3 cellular contexts compared by ENCODE assay signal in the genomic region with DNA sequence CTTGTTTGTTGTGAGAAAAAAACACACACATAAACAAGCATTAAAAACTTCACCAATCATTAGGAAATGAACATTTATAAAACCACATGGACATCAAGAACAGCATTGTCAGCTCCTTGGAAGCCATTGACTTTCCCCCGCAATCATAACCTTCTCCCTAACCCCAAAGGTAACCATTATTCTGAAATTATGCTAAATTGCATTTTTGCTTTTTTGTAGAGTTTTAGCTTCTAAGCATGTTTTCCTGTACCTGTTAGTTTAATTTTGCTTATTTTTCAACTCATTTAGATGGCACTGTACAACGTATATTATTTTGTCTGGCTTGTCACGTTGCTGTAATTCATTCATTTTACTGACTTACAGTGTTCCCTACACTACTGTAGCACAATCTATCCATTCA.
TF ChIP-seq lines count a peak whose summit lies in the region.

No MANE protein-coding gene starts in this region.

TF ChIP-seq in HepG2, 621 proteins besides CTCF, POLR2A, EP300 and RAD21:
- TF ChIP-seq HOXA5 (CRISPR knock-in tag; IDR thresholded peaks at IDR 0.05) (no peak), SMARCC2 (IDR thresholded peaks at IDR 0.05) (no peak), MAFF (IDR thresholded peaks at IDR 0.05; ENCODE audit: low read depth, low read length) (0 out of 2 replicates have a peak, but pooled peaks have one; percentile 13), CBX2 (IDR thresholded peaks at IDR 0.05; ENCODE audit: low read depth, low read length) (no peak), CBX2 (CRISPR knock-in tag; IDR thresholded peaks at IDR 0.05; ENCODE audit: low read depth) (no peak), MTA1 (CRISPR knock-in tag; IDR thresholded peaks at IDR 0.05; ENCODE audit: borderline replicate concordance) (no peak), KDM1A (CRISPR knock-in tag; IDR thresholded peaks at IDR 0.05) (no peak), MAFK (conservative IDR thresholded peaks at IDR 0.05 in 1 of 2, IDR thresholded peaks at IDR 0.05 in 1 of 2; ENCODE audit: low read length in 2 of 2) (peak; percentile 46 to 57; a peak in 3 of 4 replicates), NCOA5 (CRISPR knock-in tag; IDR thresholded peaks at IDR 0.05) (no peak)
- TF ChIP-seq, protein P1, sequence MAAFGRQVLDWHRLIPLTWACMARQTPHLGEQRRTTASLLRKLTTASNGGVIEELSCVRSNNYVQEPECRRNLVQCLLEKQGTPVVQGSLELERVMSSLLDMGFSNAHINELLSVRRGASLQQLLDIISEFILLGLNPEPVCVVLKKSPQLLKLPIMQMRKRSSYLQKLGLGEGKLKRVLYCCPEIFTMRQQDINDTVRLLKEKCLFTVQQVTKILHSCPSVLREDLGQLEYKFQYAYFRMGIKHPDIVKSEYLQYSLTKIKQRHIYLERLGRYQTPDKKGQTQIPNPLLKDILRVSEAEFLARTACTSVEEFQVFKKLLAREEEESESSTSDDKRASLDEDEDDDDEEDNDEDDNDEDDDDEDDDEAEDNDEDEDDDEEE (CRISPR knock-in tag; IDR thresholded peaks at IDR 0.05) = no peak
- TF ChIP-seq, protein P2, sequence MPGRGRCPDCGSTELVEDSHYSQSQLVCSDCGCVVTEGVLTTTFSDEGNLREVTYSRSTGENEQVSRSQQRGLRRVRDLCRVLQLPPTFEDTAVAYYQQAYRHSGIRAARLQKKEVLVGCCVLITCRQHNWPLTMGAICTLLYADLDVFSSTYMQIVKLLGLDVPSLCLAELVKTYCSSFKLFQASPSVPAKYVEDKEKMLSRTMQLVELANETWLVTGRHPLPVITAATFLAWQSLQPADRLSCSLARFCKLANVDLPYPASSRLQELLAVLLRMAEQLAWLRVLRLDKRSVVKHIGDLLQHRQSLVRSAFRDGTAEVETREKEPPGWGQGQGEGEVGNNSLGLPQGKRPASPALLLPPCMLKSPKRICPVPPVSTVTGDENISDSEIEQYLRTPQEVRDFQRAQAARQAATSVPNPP (CRISPR knock-in tag; IDR thresholded peaks at IDR 0.05) = no peak

TF ChIP-seq in A549, 52 proteins besides CTCF, POLR2A, EP300 and RAD21:
- peak; percentile 74 for TF ChIP-seq MAFK (IDR thresholded peaks at IDR 0.05; ENCODE audit: partially characterized antibody)
- TF ChIP-seq, protein P3, sequence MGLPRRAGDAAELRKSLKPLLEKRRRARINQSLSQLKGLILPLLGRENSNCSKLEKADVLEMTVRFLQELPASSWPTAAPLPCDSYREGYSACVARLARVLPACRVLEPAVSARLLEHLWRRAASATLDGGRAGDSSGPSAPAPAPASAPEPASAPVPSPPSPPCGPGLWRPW (IDR thresholded peaks at IDR 0.05) = no peak

TF ChIP-seq in K562, 482 proteins besides CTCF, POLR2A, EP300 and RAD21:
- peak; percentile 75 for TF ChIP-seq C11orf30 (IDR thresholded peaks at IDR 0.05; ENCODE audit: low read depth)
- peak; percentile 20; the same call in 1 of the 2 replicates for TF ChIP-seq MAFF (IDR thresholded peaks at IDR 0.05; ENCODE audit: low read length)
- TF ChIP-seq ZNF551 (CRISPR knock-in tag; IDR thresholded peaks at IDR 0.05) = no peak
- TF ChIP-seq JUND (IDR thresholded peaks at IDR 0.05; ENCODE audit: borderline replicate concordance, low read depth, low read length) = no peak
- TF ChIP-seq JUND (tag; IDR thresholded peaks at IDR 0.05; ENCODE audit: borderline replicate concordance, low read depth, low read length) = no peak
- TF ChIP-seq ZNF316 (IDR thresholded peaks at IDR 0.05) = peak; percentile 81
- no peak for TF ChIP-seq HDAC6 (IDR thresholded peaks at IDR 0.05; ENCODE audit: low read depth, low read length)
- TF ChIP-seq SPI1 (IDR thresholded peaks at IDR 0.05; ENCODE audit: borderline replicate concordance, low read depth, low read length) = no peak
- peak; percentile 58 for TF ChIP-seq MAFG (tag; conservative IDR thresholded peaks at IDR 0.05)
- TF ChIP-seq RBM17 (IDR thresholded peaks at IDR 0.05; ENCODE audit: borderline replicate concordance, low read depth, low read length) = no peak
- TF ChIP-seq, protein P4, sequence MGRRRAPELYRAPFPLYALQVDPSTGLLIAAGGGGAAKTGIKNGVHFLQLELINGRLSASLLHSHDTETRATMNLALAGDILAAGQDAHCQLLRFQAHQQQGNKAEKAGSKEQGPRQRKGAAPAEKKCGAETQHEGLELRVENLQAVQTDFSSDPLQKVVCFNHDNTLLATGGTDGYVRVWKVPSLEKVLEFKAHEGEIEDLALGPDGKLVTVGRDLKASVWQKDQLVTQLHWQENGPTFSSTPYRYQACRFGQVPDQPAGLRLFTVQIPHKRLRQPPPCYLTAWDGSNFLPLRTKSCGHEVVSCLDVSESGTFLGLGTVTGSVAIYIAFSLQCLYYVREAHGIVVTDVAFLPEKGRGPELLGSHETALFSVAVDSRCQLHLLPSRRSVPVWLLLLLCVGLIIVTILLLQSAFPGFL (CRISPR knock-in tag; IDR thresholded peaks at IDR 0.05) = no peak
